2 cellular contexts compared by ENCODE assay signal in genomic region chr6:81788748-81789147, GRCh38.
TF ChIP-seq lines count a peak whose summit lies in the region.

No MANE protein-coding gene starts in this region.

TF ChIP-seq in GM23338, 12 proteins besides CTCF, POLR2A, EP300 and RAD21 (continued from another document):
- TF ChIP-seq JUNB (IDR thresholded peaks at IDR 0.05; ENCODE audit: unreplicated experiment), result no peak
- no peak for TF ChIP-seq STAT1 (IDR thresholded peaks at IDR 0.05; ENCODE audit: unreplicated experiment)
- TF ChIP-seq ZNF331 (CRISPR knock-in tag; IDR thresholded peaks at IDR 0.05; ENCODE audit: low read depth), result no peak
- no peak for TF ChIP-seq ZNF114 (CRISPR knock-in tag; IDR thresholded peaks at IDR 0.05)
- no peak for TF ChIP-seq REST (IDR thresholded peaks at IDR 0.05; ENCODE audit: unreplicated experiment)
- no peak for TF ChIP-seq EZH2 (IDR thresholded peaks at IDR 0.05; ENCODE audit: low read depth, unreplicated experiment)
- TF ChIP-seq EZH2phosphoT487 (IDR thresholded peaks at IDR 0.05; ENCODE audit: unreplicated experiment), result no peak
- no peak for TF ChIP-seq CREB1 (CRISPR knock-in tag; IDR thresholded peaks at IDR 0.05; ENCODE audit: low read depth)
TF ChIP-seq in GM23338: peak in this region for 0.

TF ChIP-seq in WTC11, 78 proteins besides CTCF, POLR2A, EP300 and RAD21 (continued from another document):
- TF ChIP-seq AFF4 (CRISPR knock-in tag; IDR thresholded peaks at IDR 0.05; ENCODE audit: borderline replicate concordance), result no peak
- no peak for TF ChIP-seq FOXJ3 (CRISPR knock-in tag; IDR thresholded peaks at IDR 0.05; ENCODE audit: borderline replicate concordance)
- TF ChIP-seq ETV6 (CRISPR knock-in tag; IDR thresholded peaks at IDR 0.05), result no peak
- TF ChIP-seq TP53 (CRISPR knock-in tag; IDR thresholded peaks at IDR 0.05), result no peak
- no peak for TF ChIP-seq FOXP4 (CRISPR knock-in tag; IDR thresholded peaks at IDR 0.05)
- TF ChIP-seq FOXK1 (CRISPR knock-in tag; IDR thresholded peaks at IDR 0.05), result no peak
- no peak for TF ChIP-seq E2F4 (CRISPR knock-in tag; IDR thresholded peaks at IDR 0.05; ENCODE audit: borderline replicate concordance, low read depth)
- TF ChIP-seq ATF3 (CRISPR knock-in tag; conservative IDR thresholded peaks at IDR 0.05), result no peak
- TF ChIP-seq JUN (CRISPR knock-in tag; IDR thresholded peaks at IDR 0.05), result no peak
- no peak for TF ChIP-seq PREB (CRISPR knock-in tag; IDR thresholded peaks at IDR 0.05; ENCODE audit: borderline replicate concordance)
